In the genomic region with DNA sequence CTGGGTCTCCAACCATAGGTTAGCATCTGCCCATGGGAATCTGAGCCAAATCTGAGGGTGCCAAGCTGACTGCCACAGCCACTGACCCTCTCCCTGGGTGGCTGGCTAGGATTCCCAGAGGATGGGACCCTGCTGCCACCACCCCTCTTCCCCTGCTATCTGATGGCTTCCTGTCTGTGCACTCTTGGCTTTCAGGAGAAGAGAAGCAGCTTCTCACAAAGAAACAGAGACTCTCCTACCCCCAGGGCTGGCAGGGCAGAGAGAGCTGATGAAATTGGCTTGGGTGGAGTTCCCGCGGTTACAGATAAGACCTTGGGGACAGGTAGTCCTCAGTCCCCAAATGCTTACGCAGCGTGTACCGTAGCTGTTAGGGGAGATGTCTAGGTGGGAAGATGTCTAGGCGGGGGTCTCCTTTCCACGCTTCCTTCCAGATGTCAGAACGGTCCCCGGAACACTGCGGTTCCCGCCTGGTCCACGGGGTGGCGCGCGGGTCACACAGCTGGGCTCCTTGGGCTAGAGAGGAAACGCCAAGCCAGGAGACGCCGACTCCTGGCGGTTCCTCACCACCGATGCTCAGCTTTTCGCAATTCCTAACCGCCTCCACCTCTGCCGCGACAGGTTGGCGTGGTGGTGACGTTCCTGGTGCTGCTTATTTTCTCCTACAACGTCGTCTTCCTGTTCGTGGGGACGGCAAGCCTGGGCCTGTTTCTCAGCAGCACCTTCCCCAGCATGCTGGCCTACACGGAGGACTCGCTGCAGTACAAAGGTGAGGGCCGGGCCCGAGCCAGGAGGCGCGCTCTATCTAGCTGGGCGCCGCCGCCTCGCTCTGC, we compare ENCODE assay signal across 8 cellular contexts. TPM values are rescaled to one million over a fixed set of nuclear protein-coding genes. Genes with fewer than 3 reads are reported as not detected.
DNase-seq lines count a peak whose midpoint lies in the region; ATAC-seq and TF ChIP-seq lines count a peak whose summit lies in the region.

No MANE protein-coding gene starts in this region.

- H3K9me3 ChIP-seq in DOHH2 (ENCODE audit: control insufficient read depth, insufficient read depth, low read length) (no peaks in the 10 kb centered on the region), neural cell (ENCODE audit: low read length) (no peaks in the 10 kb centered on the region)

- H3K27ac Mint-ChIP-seq in stimulated activated naive CD8-positive, alpha-beta T cell treated with anti-CD3 and anti-CD28 coated beads, Interleukin-15, amount 100 ng/mL, for 72 hours = peak overlapping the region; percentile 43 to 90

- H3K4me3 Mint-ChIP-seq in stimulated activated naive CD8-positive, alpha-beta T cell treated with anti-CD3 and anti-CD28 coated beads, Interleukin-15, amount 100 ng/mL, for 72 hours = peak overlapping the region; percentile 87 to 94

- peak; percentile 91 for ATAC-seq in stimulated activated naive CD8-positive, alpha-beta T cell treated with anti-CD3 and anti-CD28 coated beads, Interleukin-15, amount 100 ng/mL, for 72 hours

- H3K9me3 Mint-ChIP-seq in stimulated activated naive CD8-positive, alpha-beta T cell treated with anti-CD3 and anti-CD28 coated beads, Interleukin-15, amount 100 ng/mL, for 72 hours = no peaks in the 10 kb centered on the region

- H3K27ac ChIP-seq in DOHH2 (ENCODE audit: low read depth, low read length) (peak overlapping the region; percentile 96), RWPE1 (peak overlapping the region; percentile 79), neural cell (ENCODE audit: low read length) (peak overlapping the region; percentile 59)

- H3K9me2 ChIP-seq in DOHH2 (replicated peaks; ENCODE audit: control insufficient read depth, low read length) (no peaks in the 10 kb centered on the region), neural cell (ENCODE audit: insufficient read depth, low read length) (no peaks in the 10 kb centered on the region)

- H3K27me3 Mint-ChIP-seq in stimulated activated naive CD8-positive, alpha-beta T cell treated with anti-CD3 and anti-CD28 coated beads, Interleukin-15, amount 100 ng/mL, for 72 hours = no peaks in the 10 kb centered on the region

- TF ChIP-seq EP300 in neural cell (conservative IDR thresholded peaks at IDR 0.05; ENCODE audit: poor library complexity, severe bottlenecking) = peak; percentile 51

- H3K4me3 ChIP-seq in DOHH2 (ENCODE audit: low read length) = peak overlapping the region; percentile 75
- H3K4me3 ChIP-seq in neural cell (ENCODE audit: low read length) = peak overlapping the region; percentile 58

- H3K4me1 ChIP-seq in DOHH2 (ENCODE audit: control insufficient read depth, low read length) = peaks cover 58% of the 10 kb centered on the region

- peak overlapping the region; percentile 94 for H3K4me2 ChIP-seq in DOHH2 (ENCODE audit: low read length)
- H3K4me2 ChIP-seq in neural cell (ENCODE audit: low read length) = no peak overlapping the region

- peaks cover 9% of the 10 kb centered on the region for H3K79me2 ChIP-seq in DOHH2 (ENCODE audit: control insufficient read depth, low read length)
- no peaks in the 10 kb centered on the region for H3K79me2 ChIP-seq in neural cell (replicated peaks; ENCODE audit: insufficient read depth, low read length)

- peaks cover 68% of the 10 kb centered on the region for H3K4me1 Mint-ChIP-seq in stimulated activated naive CD8-positive, alpha-beta T cell treated with anti-CD3 and anti-CD28 coated beads, Interleukin-15, amount 100 ng/mL, for 72 hours

- H4K20me1 ChIP-seq in DOHH2 (ENCODE audit: control insufficient read depth, insufficient read depth, low read depth, low read length) = no peaks in the 10 kb centered on the region
- no peaks in the 10 kb centered on the region for H4K20me1 ChIP-seq in neural cell (ENCODE audit: insufficient read depth)

- no peaks in the 10 kb centered on the region for H3K27me3 ChIP-seq in DOHH2 (ENCODE audit: control insufficient read depth, low read length)
- no peaks in the 10 kb centered on the region for H3K27me3 ChIP-seq in neural cell (ENCODE audit: insufficient read depth, low read depth, low read length)

- H3F3A ChIP-seq in DOHH2 (ENCODE audit: control insufficient read depth, insufficient read depth) (peaks cover 33% of the 10 kb centered on the region), neural cell (ENCODE audit: insufficient read depth, low read length, poor library complexity, severe bottlenecking) (no peaks in the 10 kb centered on the region)

- peak overlapping the region; percentile 71 for H2AFZ ChIP-seq in neural cell (ENCODE audit: low read depth, low read length)

- POLR2A ChIA-PET in RWPE1 (lab: Yijun Ruan, JAX; ENCODE audit: low non-redundant PET) = interaction anchor here (0.7 to 2.5 kb wide), 5 partner anchors 11 to 67 kb away, joined by 3 to 29 read pairs (median 10); a partner anchor contains a TSS

- CTCF ChIA-PET in RWPE1 (lab: Yijun Ruan, JAX) = interaction anchor here (0.5 to 8.1 kb wide), 78 partner anchors 9 to 1047 kb away, joined by 3 to 472 read pairs (median 5); a partner anchor contains a TSS

- H3K9ac ChIP-seq in neural cell (ENCODE audit: low read length) = peak overlapping the region; percentile 65

- peak; percentile 99 for TF ChIP-seq RAD21 in neural cell (conservative IDR thresholded peaks at IDR 0.05)

- TF ChIP-seq CTCF in DOHH2 (IDR thresholded peaks at IDR 0.05; ENCODE audit: low read depth, low read length, poor library complexity, severe bottlenecking) = peak; percentile 96
- TF ChIP-seq CTCF in RWPE1 (conservative IDR thresholded peaks at IDR 0.05; ENCODE audit: low read depth) = peak; percentile 98
- TF ChIP-seq CTCF in neural cell (IDR thresholded peaks at IDR 0.05; ENCODE audit: poor library complexity, severe bottlenecking) = peak; percentile 99

- peaks cover 12% of the 10 kb centered on the region for H3K36me3 ChIP-seq in DOHH2 (ENCODE audit: control insufficient read depth, low read length)
- H3K36me3 ChIP-seq in neural cell (ENCODE audit: insufficient read depth, low read length) = no peaks in the 10 kb centered on the region

- peak; percentile 42 for DNase-seq in GOT3 (lab: John Stamatoyannopoulos, UW)
- DNase-seq in LoVo (ENCODE audit: low spot score) = peak; percentile 85
- peak; percentile 98 for DNase-seq in RWPE1 (ENCODE audit: low spot score)
- DNase-seq in activated T-helper 9 cell treated with anti-CD3 and anti-CD28 coated beads, Interleukin-2, amount 50 U/mL, for 16 hours (ENCODE audit: low read depth) = peak; percentile 82
- peak; percentile 47 for DNase-seq in fibroblast of the conjunctiva (ENCODE audit: low read depth)
- DNase-seq in stimulated activated naive CD8-positive, alpha-beta T cell treated with anti-CD3 and anti-CD28 coated beads, Interleukin-15, amount 100 ng/mL, for 72 hours = peak; percentile 93

TF ChIP-seq in neural cell, 6 proteins besides CTCF, POLR2A, EP300 and RAD21:
- TF ChIP-seq, protein P1, sequence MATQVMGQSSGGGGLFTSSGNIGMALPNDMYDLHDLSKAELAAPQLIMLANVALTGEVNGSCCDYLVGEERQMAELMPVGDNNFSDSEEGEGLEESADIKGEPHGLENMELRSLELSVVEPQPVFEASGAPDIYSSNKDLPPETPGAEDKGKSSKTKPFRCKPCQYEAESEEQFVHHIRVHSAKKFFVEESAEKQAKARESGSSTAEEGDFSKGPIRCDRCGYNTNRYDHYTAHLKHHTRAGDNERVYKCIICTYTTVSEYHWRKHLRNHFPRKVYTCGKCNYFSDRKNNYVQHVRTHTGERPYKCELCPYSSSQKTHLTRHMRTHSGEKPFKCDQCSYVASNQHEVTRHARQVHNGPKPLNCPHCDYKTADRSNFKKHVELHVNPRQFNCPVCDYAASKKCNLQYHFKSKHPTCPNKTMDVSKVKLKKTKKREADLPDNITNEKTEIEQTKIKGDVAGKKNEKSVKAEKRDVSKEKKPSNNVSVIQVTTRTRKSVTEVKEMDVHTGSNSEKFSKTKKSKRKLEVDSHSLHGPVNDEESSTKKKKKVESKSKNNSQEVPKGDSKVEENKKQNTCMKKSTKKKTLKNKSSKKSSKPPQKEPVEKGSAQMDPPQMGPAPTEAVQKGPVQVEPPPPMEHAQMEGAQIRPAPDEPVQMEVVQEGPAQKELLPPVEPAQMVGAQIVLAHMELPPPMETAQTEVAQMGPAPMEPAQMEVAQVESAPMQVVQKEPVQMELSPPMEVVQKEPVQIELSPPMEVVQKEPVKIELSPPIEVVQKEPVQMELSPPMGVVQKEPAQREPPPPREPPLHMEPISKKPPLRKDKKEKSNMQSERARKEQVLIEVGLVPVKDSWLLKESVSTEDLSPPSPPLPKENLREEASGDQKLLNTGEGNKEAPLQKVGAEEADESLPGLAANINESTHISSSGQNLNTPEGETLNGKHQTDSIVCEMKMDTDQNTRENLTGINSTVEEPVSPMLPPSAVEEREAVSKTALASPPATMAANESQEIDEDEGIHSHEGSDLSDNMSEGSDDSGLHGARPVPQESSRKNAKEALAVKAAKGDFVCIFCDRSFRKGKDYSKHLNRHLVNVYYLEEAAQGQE (IDR thresholded peaks at IDR 0.05; ENCODE audit: borderline replicate concordance) = no peak
- TF ChIP-seq POLR2AphosphoS5 (IDR thresholded peaks at IDR 0.05) = peak; percentile 49
- TF ChIP-seq TAF1 (IDR thresholded peaks at IDR 0.05; ENCODE audit: low read depth) = no peak
- TF ChIP-seq MXI1 (conservative IDR thresholded peaks at IDR 0.05; ENCODE audit: poor library complexity, severe bottlenecking) = peak; percentile 43
- TF ChIP-seq EZH2 (IDR thresholded peaks at IDR 0.05; ENCODE audit: borderline replicate concordance, insufficient read depth, low read length, poor library complexity, severe bottlenecking) = no peak
- peak; percentile 100 for TF ChIP-seq SMC3 (conservative IDR thresholded peaks at IDR 0.05; ENCODE audit: poor library complexity)

RNA-seq across cellular contexts. Expression of a gene that starts 40.1 kb away (rescaled TPM):
- polyA plus RNA-seq in neural cell = 6.0 and 10.0 TPM in 2 replicates
- polyA minus RNA-seq in neural cell = 10.0 and 13.8 TPM in 2 replicates

Comparison
In these comparisons a context has a peak if more than half of its experiments do, and no peak if none do; other contexts are left out.
1. Peak in every context shown above with its lines: DNase-seq, ATAC-seq, H3K4me3 ChIP-seq and H3K27ac ChIP-seq.
2. DNase-seq: peak in every context shown above with its lines; median percentile 98 in RWPE1; 93 in stimulated activated naive CD8-positive, alpha-beta T cell treated with anti-CD3 and anti-CD28 coated beads, Interleukin-15, amount 100 ng/mL, for 72 hours; 85 in LoVo; 82 in activated T-helper 9 cell treated with anti-CD3 and anti-CD28 coated beads, Interleukin-2, amount 50 U/mL, for 16 hours; 47 in fibroblast of the conjunctiva; 42 in GOT3.